Comparison of ENCODE assay signal across 15 cellular contexts in genomic region chr12:56086096-56086495, GRCh38. TPM values are rescaled to one million over a fixed set of nuclear protein-coding genes. Genes with fewer than 3 reads are reported as not detected.
A peak's percentile ranks its signal among the peaks of the same experiment; 100 is the strongest.
DNase-seq lines count a peak whose midpoint lies in the region; ATAC-seq, FAIRE-seq and TF ChIP-seq lines count a peak whose summit lies in the region.
"Had no signal": no experiment of that assay in that cellular context is flagged by ENCODE, and none has a peak within 500 bp of the region (broad histone marks: within the 10 kb centered on the region; RNA-seq: fewer than 3 reads in every experiment).

No MANE protein-coding gene starts in this region.

- no peaks in the 10 kb centered on the region for H3K27me3 ChIP-seq in H7 (ENCODE audit: control insufficient read depth, insufficient read depth, low read length)
- H3K27me3 ChIP-seq in body of pancreas, result no peaks in the 10 kb centered on the region
- H3K27me3 ChIP-seq in mucosa of rectum (ENCODE audit: control insufficient read depth in 2 of 2, insufficient read depth in 2 of 2, low read length in 2 of 2), result no peaks in the 10 kb centered on the region
- H3K27me3 ChIP-seq: SJCRH30 had no signal

- 55% methylated on average over 3 of the region's 3 CpGs for WGBS in body of pancreas, 2 donors

- no peak for TF ChIP-seq CTCF in body of pancreas (IDR thresholded peaks at IDR 0.05)

- H3K4me1 ChIP-seq in body of pancreas (peaks cover 64% of the 10 kb centered on the region), mucosa of rectum (ENCODE audit: control insufficient read depth in 2 of 2, insufficient read depth in 2 of 2, low read length in 2 of 2) (peaks cover 26 to 43% of the 10 kb centered on the region in 2 donors)

- intact Hi-C loops in body of pancreas (cut with DNase I), result no loop called here

- no peak overlapping the region for H3K9ac ChIP-seq in mucosa of rectum (ENCODE audit: low read depth in 1 of 2, low read length in 2 of 2)

- H3K27ac ChIP-seq in body of pancreas (peak overlapping the region; percentile 55 to 83 (median 76)), mucosa of rectum (ENCODE audit: low read depth in 2 of 2, low read length in 2 of 2) (peak overlapping the region; percentile 76 to 79)
- H3K27ac ChIP-seq: SJCRH30 had no signal

- H3K4me3 ChIP-seq in H7 (ENCODE audit: insufficient read depth, low read depth, low read length), result no peak overlapping the region
- no peak overlapping the region for H3K4me3 ChIP-seq in body of pancreas
- no peak overlapping the region for H3K4me3 ChIP-seq in mucosa of rectum (ENCODE audit: low read length in 2 of 2)
- H3K4me3 ChIP-seq: SJCRH30 had no signal

- no peak for TF ChIP-seq POLR2A in body of pancreas (IDR thresholded peaks at IDR 0.05)

- H3K36me3 ChIP-seq in H7 (replicated peaks; ENCODE audit: control insufficient read depth, insufficient read depth, low read length) (peaks cover 44% of the 10 kb centered on the region), body of pancreas (replicated peaks in 1 of 2; ENCODE audit: insufficient read depth in 1 of 2, low read depth in 2 of 2) (peaks cover 0 to 18% of the 10 kb centered on the region in 2 donors), mucosa of rectum (ENCODE audit: control insufficient read depth in 2 of 2, insufficient read depth in 2 of 2, low read length in 2 of 2) (peaks cover 38 to 41% of the 10 kb centered on the region in 2 donors)

- peak; percentile 19 for DNase-seq in H7
- peak; percentile 69 to 85 (median 78) for DNase-seq in body of pancreas
- no peak for DNase-seq in frontal cortex (ENCODE audit: low spot score in 2 of 2)
- no peak for DNase-seq in activated gamma-delta T cell (lab: John Stamatoyannopoulos, UW)
- DNase-seq: activated T-cell treated with anti-CD3 and anti-CD28 coated beads, Interleukin-2, amount 50 U/mL, for 1 hour; anterior cingulate cortex; left ventricle myocardium superior; NCI-H1417; NCI-H526 treated with DMSO at 0.1 percent for 48 hours; nucleus accumbens; SJCRH30; stimulated activated CD4-positive, alpha-beta T cell treated with anti-CD3 and anti-CD28 coated beads, Interleukin-15, amount 100 ng/mL, for 24 hours had no signal

- no peak for FAIRE-seq in frontal cortex (lab: Jason Lieb, UNC)

- ATAC-seq in body of pancreas (peak; percentile 30), HG03520 (IDR thresholded peaks at IDR 0.05; ENCODE audit: unreplicated experiment) (no peak)
- ATAC-seq: left ventricle myocardium superior had no signal

- H3K9me3 ChIP-seq in body of pancreas, result no peaks in the 10 kb centered on the region
- no peaks in the 10 kb centered on the region for H3K9me3 ChIP-seq in mucosa of rectum (ENCODE audit: control insufficient read depth in 2 of 2, low read length in 2 of 2)
- H3K9me3 ChIP-seq: SJCRH30 had no signal

RNA-seq across cellular contexts. Expression of gene ERBB3, which starts 6.1 kb away (rescaled TPM):
- total RNA-seq in H7 (2014; rRNA removed; shearing (Covaris generic)), result 32.4 and 39.8 TPM in 2 replicates
- total RNA-seq in body of pancreas (10 to 100 TPM; 72.9 to 74.8 TPM), frontal cortex (2.0 TPM)
- total RNA-seq: B cell had no signal

RNA-seq across cellular contexts. Expression of gene PA2G4, which starts 18.3 kb away (rescaled TPM):
- total RNA-seq in H7 (2014; rRNA removed; shearing (Covaris generic)), result 273 and 282 TPM in 2 replicates
- total RNA-seq in body of pancreas (100 to 1,000 TPM in 1 of 2 donors, 10 to 100 TPM in 1; 49.4 to 107 TPM), frontal cortex (74.6 TPM)

RNA-seq across cellular contexts. Expression of gene RPL41, which starts 30.3 kb away (rescaled TPM):
- total RNA-seq in H7 (2014; rRNA removed; shearing (Covaris generic)), result 3,839 and 4,060 TPM in 2 replicates
- total RNA-seq in body of pancreas, result 1,000 to 10,000 TPM; 1,174 to 2,214 TPM
- total RNA-seq in frontal cortex, result 1,399 TPM

RNA-seq across cellular contexts. Expression of gene ZC3H10, which starts 32.0 kb away (rescaled TPM):
- total RNA-seq in H7 (2014; rRNA removed; shearing (Covaris generic)), result 8.2 and 11.3 TPM in 2 replicates
- total RNA-seq in body of pancreas (10 to 100 TPM in 1 of 2 donors, under 1 TPM in 1; 0.99 to 11.2 TPM), frontal cortex (8.2 TPM)

RNA-seq across cellular contexts. Expression of gene ESYT1, which starts 42.0 kb away (rescaled TPM):
- 120 and 127 TPM in 2 replicates for total RNA-seq in H7 (2014; rRNA removed; shearing (Covaris generic))
- total RNA-seq in body of pancreas (100 to 1,000 TPM in 1 of 2 donors, 10 to 100 TPM in 1; 43.3 to 182 TPM), frontal cortex (26.5 TPM)

Comparison
In these comparisons a context has a peak if more than half of its experiments do, and no peak if none do; other contexts are left out.
1. DNase-seq: peak in H7 (single experiment) and body of pancreas (4 of 4); none in frontal cortex (0 of 2) and activated gamma-delta T cell (single experiment).
2. RNA of gene ERBB3, which starts 6.1 kb away (total RNA-seq): 72.9 to 74.8 TPM in body of pancreas and 32.4 to 39.8 TPM in H7; 2.0 TPM in frontal cortex (single experiment); every median in the first group is over 10 times any median in the second.